Comparison of ENCODE assay signal across 16 cellular contexts in genomic region chr3:2516762-2517441, GRCh38.
"Had no signal": no experiment of that assay in that cellular context is flagged by ENCODE, and none has a peak within 500 bp of the region (broad histone marks: within the 10 kb centered on the region; RNA-seq: fewer than 3 reads in every experiment).

No MANE protein-coding gene starts in this region.

- H3K27me3 ChIP-seq: breast epithelium, neutrophil, right lobe of liver, tibial artery, uterus had no signal

- H3K4me1 ChIP-seq: breast epithelium, right lobe of liver, tibial artery, uterus had no signal

- DNase-seq: activated CD4-positive, alpha-beta memory T cell treated with anti-CD3 and anti-CD28 coated beads for 36 hours; activated gamma-delta T cell treated with Interleukin-2 at 50 U/mL for 16 hours; activated naive CD8-positive, alpha-beta T cell treated with anti-CD3 and anti-CD28 coated beads, Interleukin-2, amount 10 ng/mL, durations not matched to agents 7 days and 5 days; activated T-cell treated with anti-CD3 and anti-CD28 coated beads, Interleukin-2, amount 50 U/mL, for 48 hours; anterior cingulate cortex; dermis blood vessel endothelial cell; erythroblast; left cardiac atrium; midbrain; right lobe of liver; tibial artery; uterus had no signal

- H3K36me3 ChIP-seq: breast epithelium, neutrophil, right lobe of liver, tibial artery, uterus had no signal

- ATAC-seq: left cardiac atrium; right lobe of liver; stimulated activated memory B cell treated with anti-CD40 and anti-IgM and Interleukin-4, amounts not matched to agents 10 μg/mL and 1 μg/mL and 100 μg/mL, for 72 hours had no signal

- H3K27ac ChIP-seq: breast epithelium, neutrophil, right lobe of liver, tibial artery, uterus had no signal

- H3K9me3 ChIP-seq: breast epithelium, neutrophil, right lobe of liver, tibial artery, uterus had no signal

- H3K4me3 ChIP-seq: breast epithelium, lung, right lobe of liver, tibial artery, uterus had no signal
